ENCODE assay signal across 1 cellular context in genomic region chr12:26821212-26821701, GRCh38.
TF ChIP-seq lines count a peak whose summit lies in the region.

No MANE protein-coding gene starts in this region.

TF ChIP-seq in IMR-90, 13 proteins besides CTCF, POLR2A, EP300 and RAD21 (continued from another document):
- no peak for TF ChIP-seq SMC3 (IDR thresholded peaks at IDR 0.05; ENCODE audit: low read depth, low read length)
